In genomic region chr2:171344182-171344581, GRCh38 we compare ENCODE assay signal across 25 cellular contexts.
DNase-seq lines count a peak whose midpoint lies in the region; ATAC-seq and FAIRE-seq lines count a peak whose summit lies in the region.
"Had no signal": no experiment of that assay in that cellular context is flagged by ENCODE, and none has a peak within 500 bp of the region (broad histone marks: within the 10 kb centered on the region; RNA-seq: fewer than 3 reads in every experiment).

No MANE protein-coding gene starts in this region.

- peaks cover 42% of the 10 kb centered on the region for H3K4me1 ChIP-seq in Karpas-422 (ENCODE audit: low read length)

- H3K4me1 Mint-ChIP-seq in activated T-cell treated with anti-CD3 and anti-CD28 coated beads, Interleukin-2, amount 50 U/mL, for 24 hours (ENCODE audit: low read depth), result peaks cover 46% of the 10 kb centered on the region
- peaks cover 28% of the 10 kb centered on the region for H3K4me1 Mint-ChIP-seq in activated T-helper 17 cell treated with anti-CD3 and anti-CD28 coated beads, Interleukin-2, amount 50 U/mL, for 72 hours
- H3K4me1 Mint-ChIP-seq in stimulated activated effector memory CD8-positive, alpha-beta T cell treated with anti-CD3 and anti-CD28 coated beads, Interleukin-12 subunit alpha, Interleukin-12 subunit beta, amount 100 ng/mL, for 72 hours, result peaks cover 26% of the 10 kb centered on the region

- H3K9ac ChIP-seq in Karpas-422 (ENCODE audit: low read length), result no peak overlapping the region
- H3K9ac ChIP-seq: BLaER1 treated with 17β-estradiol and CSF1 and Interleukin-3, amounts not matched to agents 10 nM and 100 nM had no signal

- no peak overlapping the region for H3K4me3 ChIP-seq in Karpas-422 (ENCODE audit: low read length)
- H3K4me3 ChIP-seq: BLaER1 treated with 17β-estradiol and CSF1 and Interleukin-3, amounts not matched to agents 10 nM and 100 nM; MG63 had no signal

- no peak overlapping the region for H3K4me3 Mint-ChIP-seq in activated T-cell treated with anti-CD3 and anti-CD28 coated beads, Interleukin-2, amount 50 U/mL, for 24 hours
- no peak overlapping the region for H3K4me3 Mint-ChIP-seq in activated T-helper 17 cell treated with anti-CD3 and anti-CD28 coated beads, Interleukin-2, amount 50 U/mL, for 72 hours
- no peak overlapping the region for H3K4me3 Mint-ChIP-seq in stimulated activated effector memory CD8-positive, alpha-beta T cell treated with anti-CD3 and anti-CD28 coated beads, Interleukin-12 subunit alpha, Interleukin-12 subunit beta, amount 100 ng/mL, for 72 hours
- H3K4me3 Mint-ChIP-seq: CD4-positive, alpha-beta T cell; HFFc6 had no signal

- H3K36me3 ChIP-seq in Karpas-422 (ENCODE audit: insufficient read depth, low read length), result no peaks in the 10 kb centered on the region
- H3K36me3 ChIP-seq: BLaER1 treated with 17β-estradiol and CSF1 and Interleukin-3, amounts not matched to agents 10 nM and 100 nM; MG63 had no signal

- DNase-seq in activated T-cell treated with anti-CD3 and anti-CD28 coated beads, Interleukin-2, amount 50 U/mL, for 24 hours, result no peak
- DNase-seq in activated T-cell treated with anti-CD3 and anti-CD28 coated beads, Interleukin-2, amount 50 U/mL, for 48 hours, result no peak
- DNase-seq in Karpas-422 (no peak), NCI-H446 (lab: John Stamatoyannopoulos, UW) (no peak), RCC 7860 (ENCODE audit: low spot score) (no peak)
- DNase-seq in stimulated activated effector memory CD8-positive, alpha-beta T cell treated with anti-CD3 and anti-CD28 coated beads, Interleukin-12 subunit alpha, Interleukin-12 subunit beta, amount 100 ng/mL, for 72 hours (ENCODE audit: low spot score in 2 of 2), result no peak
- DNase-seq: CD4-positive, alpha-beta T cell; DMS53; HFFc6; KBM-7; MG63; NCI-H1105 treated with DMSO at 0.1 percent for 48 hours; NCI-H146; NCI-H1930; NCI-H2107; NCI-H526; NCI-H82; NK-92 treated with Interleukin-12 subunit alpha and Interleukin-12 subunit beta, amount 100 ng/mL, for 24 hours; SHP77 had no signal

- H2AFZ ChIP-seq in Karpas-422 (ENCODE audit: low read length), result no peak overlapping the region

- no peaks in the 10 kb centered on the region for H3K27me3 ChIP-seq in Karpas-422 (ENCODE audit: low read length)
- H3K27me3 ChIP-seq: BLaER1 treated with 17β-estradiol and CSF1 and Interleukin-3, amounts not matched to agents 10 nM and 100 nM; MG63 had no signal

- no peaks in the 10 kb centered on the region for H3K9me3 Mint-ChIP-seq in activated T-cell treated with anti-CD3 and anti-CD28 coated beads, Interleukin-2, amount 50 U/mL, for 24 hours
- no peaks in the 10 kb centered on the region for H3K9me3 Mint-ChIP-seq in activated T-helper 17 cell treated with anti-CD3 and anti-CD28 coated beads, Interleukin-2, amount 50 U/mL, for 72 hours
- no peaks in the 10 kb centered on the region for H3K9me3 Mint-ChIP-seq in stimulated activated effector memory CD8-positive, alpha-beta T cell treated with anti-CD3 and anti-CD28 coated beads, Interleukin-12 subunit alpha, Interleukin-12 subunit beta, amount 100 ng/mL, for 72 hours
- H3K9me3 Mint-ChIP-seq: CD4-positive, alpha-beta T cell; HFFc6 had no signal

- peak overlapping the region; percentile 59 for H3K27ac Mint-ChIP-seq in activated T-cell treated with anti-CD3 and anti-CD28 coated beads, Interleukin-2, amount 50 U/mL, for 24 hours
- peak overlapping the region; percentile 58 for H3K27ac Mint-ChIP-seq in activated T-helper 17 cell treated with anti-CD3 and anti-CD28 coated beads, Interleukin-2, amount 50 U/mL, for 72 hours
- no peak overlapping the region for H3K27ac Mint-ChIP-seq in stimulated activated effector memory CD8-positive, alpha-beta T cell treated with anti-CD3 and anti-CD28 coated beads, Interleukin-12 subunit alpha, Interleukin-12 subunit beta, amount 100 ng/mL, for 72 hours
- H3K27ac Mint-ChIP-seq: CD4-positive, alpha-beta T cell; HFFc6 had no signal

- H3K79me2 ChIP-seq in Karpas-422 (ENCODE audit: low read length), result no peaks in the 10 kb centered on the region

- peak overlapping the region; percentile 46 for H3K4me2 ChIP-seq in Karpas-422 (ENCODE audit: low read depth, low read length, poor library complexity, severe bottlenecking)
- H3K4me2 ChIP-seq: BLaER1 treated with 17β-estradiol and CSF1 and Interleukin-3, amounts not matched to agents 10 nM and 100 nM had no signal

- no peaks in the 10 kb centered on the region for H3K27me3 Mint-ChIP-seq in activated T-cell treated with anti-CD3 and anti-CD28 coated beads, Interleukin-2, amount 50 U/mL, for 24 hours
- H3K27me3 Mint-ChIP-seq in activated T-helper 17 cell treated with anti-CD3 and anti-CD28 coated beads, Interleukin-2, amount 50 U/mL, for 72 hours, result no peaks in the 10 kb centered on the region
- H3K27me3 Mint-ChIP-seq: CD4-positive, alpha-beta T cell had no signal

- peak overlapping the region; percentile 38; the same call in 1 of the 2 replicates for H3K27ac ChIP-seq in Karpas-422 (ENCODE audit: low read length)
- H3K27ac ChIP-seq: BLaER1 treated with 17β-estradiol and CSF1 and Interleukin-3, amounts not matched to agents 10 nM and 100 nM; RWPE1 had no signal

- no peaks in the 10 kb centered on the region for H3K9me2 ChIP-seq in Karpas-422 (replicated peaks; ENCODE audit: insufficient read depth, low read length)

- no peaks in the 10 kb centered on the region for H3K9me3 ChIP-seq in Karpas-422 (ENCODE audit: low read length)
- H3K9me3 ChIP-seq: BLaER1 treated with 17β-estradiol and CSF1 and Interleukin-3, amounts not matched to agents 10 nM and 100 nM; MG63 had no signal

- ATAC-seq in activated T-helper 17 cell treated with anti-CD3 and anti-CD28 coated beads, Interleukin-2, amount 50 U/mL, for 72 hours (replicated peaks), result no peak
- ATAC-seq in stimulated activated effector memory CD8-positive, alpha-beta T cell treated with anti-CD3 and anti-CD28 coated beads, Interleukin-12 subunit alpha, Interleukin-12 subunit beta, amount 100 ng/mL, for 72 hours, result peak; percentile 77
- no peak for ATAC-seq in HG03520 (IDR thresholded peaks at IDR 0.05; ENCODE audit: unreplicated experiment)

- no peak for FAIRE-seq in RCC 7860 (lab: Jason Lieb, UNC)
- FAIRE-seq: A204.1, GM18507 had no signal

- no peaks in the 10 kb centered on the region for H4K20me1 ChIP-seq in Karpas-422 (ENCODE audit: insufficient read depth, low read depth, low read length)
- H4K20me1 ChIP-seq: BLaER1 treated with 17β-estradiol and CSF1 and Interleukin-3, amounts not matched to agents 10 nM and 100 nM had no signal

- peaks cover 5% of the 10 kb centered on the region for H3K36me3 Mint-ChIP-seq in activated T-cell treated with anti-CD3 and anti-CD28 coated beads, Interleukin-2, amount 50 U/mL, for 24 hours (ENCODE audit: low read depth)
- no peaks in the 10 kb centered on the region for H3K36me3 Mint-ChIP-seq in activated T-helper 17 cell treated with anti-CD3 and anti-CD28 coated beads, Interleukin-2, amount 50 U/mL, for 72 hours (ENCODE audit: low read depth)
- no peaks in the 10 kb centered on the region for H3K36me3 Mint-ChIP-seq in stimulated activated effector memory CD8-positive, alpha-beta T cell treated with anti-CD3 and anti-CD28 coated beads, Interleukin-12 subunit alpha, Interleukin-12 subunit beta, amount 100 ng/mL, for 72 hours
